Comparison of ENCODE assay signal across 28 cellular contexts in genomic region chr3:27848826-27849225, GRCh38.
"Had no signal": no experiment of that assay in that cellular context is flagged by ENCODE, and none has a peak within 500 bp of the region (broad histone marks: within the 10 kb centered on the region; RNA-seq: fewer than 3 reads in every experiment).

No MANE protein-coding gene starts in this region.

- H3K27ac ChIP-seq: neural progenitor cell, ovary, parathyroid adenoma, psoas muscle, right lobe of liver, sigmoid colon, suprapubic skin, testis, tibial artery, transverse colon, vagina had no signal

- H3K4me1 Mint-ChIP-seq: nephron; neural progenitor cell; stimulated activated memory B cell treated with anti-CD40 and anti-IgM and Interleukin-4, amounts not matched to agents 10 μg/mL and 1 μg/mL and 100 μg/mL, for 72 hours had no signal

- H3K36me3 Mint-ChIP-seq: natural killer cell; stimulated activated memory B cell treated with anti-CD40 and anti-IgM and Interleukin-4, amounts not matched to agents 10 μg/mL and 1 μg/mL and 100 μg/mL, for 72 hours; type B pancreatic cell had no signal

- ATAC-seq: psoas muscle; right cardiac atrium; right lobe of liver; stimulated activated memory B cell treated with anti-CD40 and anti-IgM and Interleukin-4, amounts not matched to agents 10 μg/mL and 1 μg/mL and 100 μg/mL, for 72 hours; stimulated activated naive CD8-positive, alpha-beta T cell treated with anti-CD3 and anti-CD28 coated beads, Interleukin-15, amount 100 ng/mL, for 72 hours; stimulated activated naive CD8-positive, alpha-beta T cell treated with anti-CD3 and anti-CD28 coated beads, Interleukin-15, Interleukin-2, amounts not matched to agents 100 U/mL and 50 U/mL, for 24 hours had no signal

- H3K27me3 Mint-ChIP-seq: progenitor cell of endocrine pancreas; stimulated activated naive CD8-positive, alpha-beta T cell treated with anti-CD3 and anti-CD28 coated beads, Interleukin-15, amount 100 ng/mL, for 72 hours; type B pancreatic cell had no signal

- H3K9me3 ChIP-seq: ovary, psoas muscle, right lobe of liver, testis, transverse colon, vagina had no signal

- H3K4me3 ChIP-seq: neural progenitor cell, ovary, psoas muscle, right lobe of liver, sigmoid colon, suprapubic skin, testis, tibial artery, transverse colon, vagina had no signal

- H3K4me2 ChIP-seq: neural progenitor cell had no signal

- H2AFZ ChIP-seq: neural progenitor cell, parathyroid adenoma had no signal

- H3K79me2 ChIP-seq: parathyroid adenoma had no signal

- FAIRE-seq: small intestine, urothelium cell line had no signal

- H3K27me3 ChIP-seq: neural progenitor cell, ovary, right lobe of liver, sigmoid colon, suprapubic skin, testis, tibial artery, transverse colon, vagina had no signal

- H3K9ac ChIP-seq: neural progenitor cell, parathyroid adenoma had no signal

- H3K4me1 ChIP-seq: neural progenitor cell, parathyroid adenoma, psoas muscle, right lobe of liver, sigmoid colon, suprapubic skin, testis, tibial artery, transverse colon, vagina had no signal

- H3K36me3 ChIP-seq: neural progenitor cell, ovary, right lobe of liver, sigmoid colon, suprapubic skin, tibial artery, transverse colon, vagina had no signal

- H3K27ac Mint-ChIP-seq: nephron; neural progenitor cell; progenitor cell of endocrine pancreas; stimulated activated memory B cell treated with anti-CD40 and anti-IgM and Interleukin-4, amounts not matched to agents 10 μg/mL and 1 μg/mL and 100 μg/mL, for 72 hours; stimulated activated naive CD8-positive, alpha-beta T cell treated with anti-CD3 and anti-CD28 coated beads, Interleukin-15, amount 100 ng/mL, for 72 hours; type B pancreatic cell had no signal

- DNase-seq: natural killer cell; occipital lobe; ovary; psoas muscle; right cardiac atrium; right lobe of liver; sigmoid colon; stimulated activated CD4-positive, alpha-beta T cell treated with anti-CD3 and anti-CD28 coated beads, Interleukin-15, amount 100 ng/mL, for 24 hours; stimulated activated CD4-positive, alpha-beta T cell treated with anti-CD3 and anti-CD28 coated beads, Interleukin-2, amount 100 ng/mL, for 24 hours; stimulated activated CD4-positive, alpha-beta T cell treated with anti-CD3 and anti-CD28 coated beads, Interleukin-2, amount 100 ng/mL, for 48 hours; stimulated activated CD4-positive, alpha-beta T cell treated with anti-CD3 and anti-CD28 coated beads, Interleukin-4, amount 100 ng/mL, for 24 hours; stimulated activated naive CD4-positive, alpha-beta T cell; stimulated activated naive CD8-positive, alpha-beta T cell treated with anti-CD3 and anti-CD28 coated beads, Interleukin-15, amount 100 ng/mL, for 72 hours; stimulated activated naive CD8-positive, alpha-beta T cell treated with anti-CD3 and anti-CD28 coated beads, Interleukin-15, Interleukin-2, amounts not matched to agents 100 U/mL and 50 U/mL, for 24 hours; substantia nigra; testis; tibial artery; transverse colon had no signal

- H3K4me3 Mint-ChIP-seq: natural killer cell; nephron; neural progenitor cell; stimulated activated memory B cell treated with anti-CD40 and anti-IgM and Interleukin-4, amounts not matched to agents 10 μg/mL and 1 μg/mL and 100 μg/mL, for 72 hours; stimulated activated naive CD8-positive, alpha-beta T cell treated with anti-CD3 and anti-CD28 coated beads, Interleukin-15, amount 100 ng/mL, for 72 hours; type B pancreatic cell had no signal
